In the genomic region with DNA sequence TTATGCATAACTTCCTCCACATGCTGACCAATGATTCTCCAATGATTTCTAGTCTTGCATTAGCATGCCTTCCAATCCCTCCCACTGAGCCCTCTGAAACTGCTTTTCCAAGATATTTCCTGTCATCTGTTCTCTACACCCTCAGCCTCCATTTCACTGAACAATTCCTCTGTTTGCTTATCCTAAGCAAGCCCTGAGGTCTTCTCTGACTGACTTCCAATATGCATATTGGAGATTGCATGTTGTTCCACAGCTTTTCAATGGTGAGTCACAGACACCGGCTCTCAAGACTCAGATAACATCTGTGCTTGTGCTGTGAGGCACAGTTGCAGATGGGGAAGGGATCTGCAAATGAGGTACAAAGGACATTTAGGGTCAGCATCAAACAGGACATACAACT, we compare ENCODE assay signal across 11 cellular contexts.
DNase-seq lines count a peak whose midpoint lies in the region; ATAC-seq and TF ChIP-seq lines count a peak whose summit lies in the region.
"Had no signal": no experiment of that assay in that cellular context is flagged by ENCODE, and none has a peak within 500 bp of the region (broad histone marks: within the 10 kb centered on the region; RNA-seq: fewer than 3 reads in every experiment).

No MANE protein-coding gene starts in this region.

- POLR2A ChIA-PET in MCF 10A (lab: Yijun Ruan, JAX): interaction anchor here (1.0 to 2.4 kb wide), 5 partner anchors 12 to 141 kb away, joined by 3 to 9 read pairs (median 3); a partner anchor contains a TSS
- POLR2A ChIA-PET in CD4-positive, alpha-beta memory T cell (lab: Charles Lee; ENCODE audit: partially characterized antibody): no interaction called here

- 6% methylated on average over 1 of the region's 1 CpG for WGBS in aorta, 2 donors

- H3K4me1 ChIP-seq in breast epithelium (no peaks in the 10 kb centered on the region), aorta (ENCODE audit: control insufficient read depth in 1 of 2, insufficient read depth in 2 of 2, low read length in 2 of 2) (peaks cover 0 to 5% of the 10 kb centered on the region in 2 donors)
- no peaks in the 10 kb centered on the region for H3K4me1 ChIP-seq in CD4-positive, alpha-beta memory T cell (ENCODE audit: insufficient read depth, low read length)

- intact Hi-C loops in MCF 10A (cut with micrococcal nuclease): no loop called here
- intact Hi-C loops in breast epithelium (cut with DNase I; ENCODE audit: low total_unique reads): no loop called here
- intact Hi-C loops in aorta (cut with DNase I): no loop called here
- intact Hi-C loops in CD4-positive, alpha-beta memory T cell (cut with micrococcal nuclease): no loop called here

- H3K27me3 Mint-ChIP-seq in MCF 10A (ENCODE audit: insufficient read depth, unreplicated experiment): no peaks in the 10 kb centered on the region
- H3K27me3 Mint-ChIP-seq in CD4-positive, alpha-beta memory T cell: no peaks in the 10 kb centered on the region
- H3K27me3 Mint-ChIP-seq in activated naive CD8-positive, alpha-beta T cell treated with anti-CD3 and anti-CD28 coated beads, Interleukin-2, amount 50 U/mL, for 24 hours: no peaks in the 10 kb centered on the region
- H3K27me3 Mint-ChIP-seq: CD4-positive, alpha-beta T cell had no signal

- H3K4me3 ChIP-seq in breast epithelium: no peak overlapping the region
- no peak overlapping the region for H3K4me3 ChIP-seq in aorta (ENCODE audit: low read length in 2 of 2)
- H3K4me3 ChIP-seq in CD4-positive, alpha-beta memory T cell (ENCODE audit: low read length in 2 of 2): no peak overlapping the region

- no peaks in the 10 kb centered on the region for H3K27me3 ChIP-seq in breast epithelium
- H3K27me3 ChIP-seq in aorta (ENCODE audit: control insufficient read depth in 1 of 2, insufficient read depth in 2 of 2, low read length in 1 of 2): no peaks in the 10 kb centered on the region
- H3K27me3 ChIP-seq in CD4-positive, alpha-beta memory T cell (ENCODE audit: insufficient read depth, low read length): no peaks in the 10 kb centered on the region

- no peak overlapping the region for H3K4me3 Mint-ChIP-seq in MCF 10A (ENCODE audit: unreplicated experiment)
- no peak overlapping the region for H3K4me3 Mint-ChIP-seq in CD4-positive, alpha-beta memory T cell
- H3K4me3 Mint-ChIP-seq in activated naive CD8-positive, alpha-beta T cell treated with anti-CD3 and anti-CD28 coated beads, Interleukin-2, amount 50 U/mL, for 24 hours: no peak overlapping the region
- H3K4me3 Mint-ChIP-seq: CD4-positive, alpha-beta T cell had no signal

- H3K27ac Mint-ChIP-seq in MCF 10A (ENCODE audit: low read depth, unreplicated experiment): peak overlapping the region; percentile 14
- peak overlapping the region in 3 of 7 donors; percentile 1 to 8 (median 3) for H3K27ac Mint-ChIP-seq in CD4-positive, alpha-beta memory T cell
- H3K27ac Mint-ChIP-seq in activated naive CD8-positive, alpha-beta T cell treated with anti-CD3 and anti-CD28 coated beads, Interleukin-2, amount 50 U/mL, for 24 hours: no peak overlapping the region
- H3K27ac Mint-ChIP-seq: activated naive CD4-positive, alpha-beta T cell treated with anti-CD3 and anti-CD28 coated beads, Interleukin-2, amount 50 U/mL, for 72 hours; CD4-positive, alpha-beta T cell had no signal

- H3K4me1 Mint-ChIP-seq in MCF 10A (ENCODE audit: insufficient read depth, unreplicated experiment): peaks cover 19% of the 10 kb centered on the region
- peaks cover 9 to 13% (median 12%) of the 10 kb centered on the region in 4 donors for H3K4me1 Mint-ChIP-seq in CD4-positive, alpha-beta memory T cell
- peaks cover 9% of the 10 kb centered on the region for H3K4me1 Mint-ChIP-seq in activated naive CD8-positive, alpha-beta T cell treated with anti-CD3 and anti-CD28 coated beads, Interleukin-2, amount 50 U/mL, for 24 hours

- TF ChIP-seq POLR2A in breast epithelium (IDR thresholded peaks at IDR 0.05): no peak

- H3K36me3 Mint-ChIP-seq in MCF 10A (ENCODE audit: insufficient read depth, unreplicated experiment): no peaks in the 10 kb centered on the region
- H3K36me3 Mint-ChIP-seq in CD4-positive, alpha-beta memory T cell: peaks cover 28 to 36% of the 10 kb centered on the region in 2 donors
- peaks cover 21% of the 10 kb centered on the region for H3K36me3 Mint-ChIP-seq in activated naive CD8-positive, alpha-beta T cell treated with anti-CD3 and anti-CD28 coated beads, Interleukin-2, amount 50 U/mL, for 24 hours (ENCODE audit: low read depth)

- CTCF ChIA-PET in MCF 10A (lab: Yijun Ruan, JAX): no interaction called here
- CTCF ChIA-PET in CD4-positive, alpha-beta memory T cell (lab: Charles Lee; ENCODE audit: partially characterized antibody): no interaction called here

- no peaks in the 10 kb centered on the region for H3K9me3 Mint-ChIP-seq in MCF 10A (ENCODE audit: unreplicated experiment)
- H3K9me3 Mint-ChIP-seq in CD4-positive, alpha-beta memory T cell: peaks cover 0 to 4% (median 2%) of the 10 kb centered on the region in 8 donors
- H3K9me3 Mint-ChIP-seq in activated naive CD8-positive, alpha-beta T cell treated with anti-CD3 and anti-CD28 coated beads, Interleukin-2, amount 50 U/mL, for 24 hours: peaks cover 7% of the 10 kb centered on the region

- peak; percentile 54 for ATAC-seq in aorta (ENCODE audit: low FRiP score)
- no peak for ATAC-seq in activated naive CD8-positive, alpha-beta T cell treated with anti-CD3 and anti-CD28 coated beads, Interleukin-2, amount 50 U/mL, for 24 hours

- H3K36me3 ChIP-seq in breast epithelium (no peaks in the 10 kb centered on the region), aorta (ENCODE audit: control insufficient read depth in 1 of 2, insufficient read depth in 2 of 2, low read length in 1 of 2) (no peaks in the 10 kb centered on the region)
- H3K36me3 ChIP-seq in CD4-positive, alpha-beta memory T cell (ENCODE audit: insufficient read depth, low read length): no peaks in the 10 kb centered on the region

- TF ChIP-seq CTCF in MCF 10A (IDR thresholded peaks at IDR 0.05; ENCODE audit: unreplicated experiment) (no peak), breast epithelium (IDR thresholded peaks at IDR 0.05) (no peak)

- no TSS peak for BruUV-seq in MCF 10A (replicated peaks; lab: Mats Ljungman, UMichigan)

- peak; percentile 62 for DNase-seq in MCF 10A (ENCODE audit: unreplicated experiment)
- no peak for DNase-seq in breast epithelium (ENCODE audit: low spot score in 2 of 2)
- peak; percentile 95 for DNase-seq in fibroblast of peridontal ligament (ENCODE audit: extremely low read depth)
- DNase-seq in aorta: no peak
- no peak for DNase-seq in CD4-positive, alpha-beta memory T cell
- no peak for DNase-seq in activated CD8-positive, alpha-beta memory T cell treated with anti-CD3 and anti-CD28 coated beads, Interleukin-2, amount 50 U/mL, for 4 hours
- no peak for DNase-seq in activated naive CD8-positive, alpha-beta T cell treated with anti-CD3 and anti-CD28 coated beads, Interleukin-2, amount 50 U/mL, for 24 hours
- DNase-seq: CD4-positive, alpha-beta T cell; stimulated activated CD4-positive, alpha-beta T cell treated with anti-CD3 and anti-CD28 coated beads, Interleukin-2, amount 100 ng/mL, for 24 hours had no signal

- no peak overlapping the region for H3K27ac ChIP-seq in breast epithelium
- no peak overlapping the region for H3K27ac ChIP-seq in aorta (ENCODE audit: low read depth in 1 of 2, low read length in 2 of 2)
- no peak overlapping the region for H3K27ac ChIP-seq in CD4-positive, alpha-beta memory T cell (ENCODE audit: low read depth, low read length)

- H3K9me3 ChIP-seq in breast epithelium (no peaks in the 10 kb centered on the region), aorta (ENCODE audit: control insufficient read depth, low read length) (no peaks in the 10 kb centered on the region)
- H3K9me3 ChIP-seq in CD4-positive, alpha-beta memory T cell (ENCODE audit: control insufficient read depth in 1 of 2, low read length in 2 of 2): no peaks in the 10 kb centered on the region

TF ChIP-seq in PFSK-1, 5 proteins besides CTCF, POLR2A, EP300 and RAD21:
- TF ChIP-seq TAF1 (IDR thresholded peaks at IDR 0.05; ENCODE audit: borderline replicate concordance, insufficient read depth, low read length): 0 out of 2 replicates have a peak, but pooled peaks have one; percentile 26
- TF ChIP-seq POLR2AphosphoS5 (IDR thresholded peaks at IDR 0.05; ENCODE audit: low read depth, low read length): no peak
- TF ChIP-seq, protein P1, sequence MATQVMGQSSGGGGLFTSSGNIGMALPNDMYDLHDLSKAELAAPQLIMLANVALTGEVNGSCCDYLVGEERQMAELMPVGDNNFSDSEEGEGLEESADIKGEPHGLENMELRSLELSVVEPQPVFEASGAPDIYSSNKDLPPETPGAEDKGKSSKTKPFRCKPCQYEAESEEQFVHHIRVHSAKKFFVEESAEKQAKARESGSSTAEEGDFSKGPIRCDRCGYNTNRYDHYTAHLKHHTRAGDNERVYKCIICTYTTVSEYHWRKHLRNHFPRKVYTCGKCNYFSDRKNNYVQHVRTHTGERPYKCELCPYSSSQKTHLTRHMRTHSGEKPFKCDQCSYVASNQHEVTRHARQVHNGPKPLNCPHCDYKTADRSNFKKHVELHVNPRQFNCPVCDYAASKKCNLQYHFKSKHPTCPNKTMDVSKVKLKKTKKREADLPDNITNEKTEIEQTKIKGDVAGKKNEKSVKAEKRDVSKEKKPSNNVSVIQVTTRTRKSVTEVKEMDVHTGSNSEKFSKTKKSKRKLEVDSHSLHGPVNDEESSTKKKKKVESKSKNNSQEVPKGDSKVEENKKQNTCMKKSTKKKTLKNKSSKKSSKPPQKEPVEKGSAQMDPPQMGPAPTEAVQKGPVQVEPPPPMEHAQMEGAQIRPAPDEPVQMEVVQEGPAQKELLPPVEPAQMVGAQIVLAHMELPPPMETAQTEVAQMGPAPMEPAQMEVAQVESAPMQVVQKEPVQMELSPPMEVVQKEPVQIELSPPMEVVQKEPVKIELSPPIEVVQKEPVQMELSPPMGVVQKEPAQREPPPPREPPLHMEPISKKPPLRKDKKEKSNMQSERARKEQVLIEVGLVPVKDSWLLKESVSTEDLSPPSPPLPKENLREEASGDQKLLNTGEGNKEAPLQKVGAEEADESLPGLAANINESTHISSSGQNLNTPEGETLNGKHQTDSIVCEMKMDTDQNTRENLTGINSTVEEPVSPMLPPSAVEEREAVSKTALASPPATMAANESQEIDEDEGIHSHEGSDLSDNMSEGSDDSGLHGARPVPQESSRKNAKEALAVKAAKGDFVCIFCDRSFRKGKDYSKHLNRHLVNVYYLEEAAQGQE (IDR thresholded peaks at IDR 0.05; ENCODE audit: insufficient read depth in 1 of 2, low read depth in 2 of 2, low read length in 2 of 2): peak in 1 of 2 experiments; percentile 44; a peak in 1 of 4 replicates
- no peak for TF ChIP-seq FOXP2 (optimal IDR thresholded peaks at IDR 0.05; ENCODE audit: borderline replicate concordance, extremely low read depth, extremely low read length, insufficient read depth)
- TF ChIP-seq SIN3A (IDR thresholded peaks at IDR 0.05; ENCODE audit: borderline replicate concordance, insufficient read depth, low read length): peak; percentile 66; the same call in 1 of the 2 replicates

Comparison
In these comparisons a context has a peak if more than half of its experiments do, and no peak if none do; other contexts are left out.
1. DNase-seq: peak in MCF 10A (single experiment) and fibroblast of peridontal ligament (single experiment); none in breast epithelium (0 of 2), aorta (0 of 2), CD4-positive, alpha-beta memory T cell (0 of 5), activated CD8-positive, alpha-beta memory T cell treated with anti-CD3 and anti-CD28 coated beads, Interleukin-2, amount 50 U/mL, for 4 hours (single experiment) and activated naive CD8-positive, alpha-beta T cell treated with anti-CD3 and anti-CD28 coated beads, Interleukin-2, amount 50 U/mL, for 24 hours (single experiment).